ENCODE assay signal across 22 cellular contexts in the genomic region with DNA sequence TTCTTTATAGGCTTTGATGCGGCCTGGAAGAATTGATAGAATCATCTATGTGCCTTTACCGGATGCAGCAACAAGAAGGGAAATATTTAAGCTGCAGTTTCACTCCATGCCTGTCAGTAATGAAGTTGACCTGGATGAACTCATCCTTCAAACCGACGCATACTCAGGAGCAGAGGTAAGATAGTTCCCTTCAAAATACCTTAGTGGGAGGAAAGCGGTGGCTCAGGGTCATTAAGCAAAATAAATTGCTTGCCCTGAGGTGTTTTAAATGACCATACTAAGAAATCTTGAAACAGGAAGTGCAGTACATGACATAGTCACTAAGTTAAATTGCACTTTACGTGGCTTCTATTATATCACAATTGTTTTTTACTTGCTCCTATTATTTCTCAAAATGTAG.
"Had no signal": no experiment of that assay in that cellular context is flagged by ENCODE, and none has a peak within 500 bp of the region (broad histone marks: within the 10 kb centered on the region; RNA-seq: fewer than 3 reads in every experiment).

No MANE protein-coding gene starts in this region.

- H3K9me3 Mint-ChIP-seq: activated naive CD8-positive, alpha-beta T cell treated with anti-CD3 and anti-CD28 coated beads, Interleukin-2, amount 50 U/mL, for 24 hours; naive thymus-derived CD8-positive, alpha-beta T cell; stimulated activated naive CD8-positive, alpha-beta T cell treated with anti-CD3 and anti-CD28 coated beads, Interleukin-15, Interleukin-2, amounts not matched to agents 100 ng/mL and 50 ng/mL, for 24 hours had no signal

- H3K27ac Mint-ChIP-seq: activated naive CD8-positive, alpha-beta T cell treated with anti-CD3 and anti-CD28 coated beads, Interleukin-2, amount 50 U/mL, for 24 hours; stimulated activated naive CD8-positive, alpha-beta T cell treated with anti-CD3 and anti-CD28 coated beads, Interleukin-15, Interleukin-2, amounts not matched to agents 100 ng/mL and 50 ng/mL, for 24 hours had no signal

- H3K9me3 ChIP-seq: body of pancreas, gastroesophageal sphincter, left lung, pancreas, right lobe of liver, thyroid gland had no signal

- DNase-seq: activated CD8-positive, alpha-beta memory T cell treated with anti-CD3 and anti-CD28 coated beads, Interleukin-2, amount 50 U/mL, for 48 hours; activated naive CD4-positive, alpha-beta T cell treated with anti-CD3 and anti-CD28 coated beads, Interleukin-2, amount 50 U/mL, for 16 hours; activated naive CD8-positive, alpha-beta T cell treated with anti-CD3 and anti-CD28 coated beads, Interleukin-2, amount 50 U/mL, for 24 hours; activated T-cell treated with anti-CD3 and anti-CD28 coated beads, Interleukin-2, amount 50 U/mL, for 48 hours; body of pancreas; head of caudate nucleus; hypothalamus; islet precursor cell; left lung; naive thymus-derived CD8-positive, alpha-beta T cell; pancreas; right lobe of liver; stimulated activated CD4-positive, alpha-beta T cell treated with anti-CD3 and anti-CD28 coated beads, Interleukin-1b, Interleukin-23, amount 100 ng/mL, for 48 hours; substantia nigra; T-helper 1 cell; thyroid gland; WERI-Rb-1 had no signal

- H3K36me3 ChIP-seq: pancreas, thyroid gland had no signal

- H3K27ac ChIP-seq: body of pancreas, epithelial cell of prostate, gastroesophageal sphincter, left lung, pancreas, right lobe of liver, skin epidermis, thyroid gland, WERI-Rb-1 had no signal

- H3K4me3 Mint-ChIP-seq: activated naive CD8-positive, alpha-beta T cell treated with anti-CD3 and anti-CD28 coated beads, Interleukin-2, amount 50 U/mL, for 24 hours; naive thymus-derived CD8-positive, alpha-beta T cell; stimulated activated naive CD8-positive, alpha-beta T cell treated with anti-CD3 and anti-CD28 coated beads, Interleukin-15, Interleukin-2, amounts not matched to agents 100 ng/mL and 50 ng/mL, for 24 hours had no signal

- H3K4me1 ChIP-seq: left lung, pancreas, right lobe of liver had no signal

- ATAC-seq: activated naive CD8-positive, alpha-beta T cell treated with anti-CD3 and anti-CD28 coated beads, Interleukin-2, amount 50 U/mL, for 24 hours; body of pancreas; gastroesophageal sphincter; left lung; naive thymus-derived CD8-positive, alpha-beta T cell; pancreas; right lobe of liver had no signal

- H3K27me3 Mint-ChIP-seq: activated naive CD8-positive, alpha-beta T cell treated with anti-CD3 and anti-CD28 coated beads, Interleukin-2, amount 50 U/mL, for 24 hours; naive thymus-derived CD8-positive, alpha-beta T cell; stimulated activated naive CD8-positive, alpha-beta T cell treated with anti-CD3 and anti-CD28 coated beads, Interleukin-15, Interleukin-2, amounts not matched to agents 100 ng/mL and 50 ng/mL, for 24 hours had no signal

- H3K4me3 ChIP-seq: body of pancreas, gastroesophageal sphincter, left lung, lung, pancreas, right lobe of liver, skin epidermis, thyroid gland had no signal

- H3K27me3 ChIP-seq: body of pancreas, gastroesophageal sphincter, left lung, pancreas, right lobe of liver, thyroid gland had no signal
